ENCODE assay signal across 14 cellular contexts in the genomic region with DNA sequence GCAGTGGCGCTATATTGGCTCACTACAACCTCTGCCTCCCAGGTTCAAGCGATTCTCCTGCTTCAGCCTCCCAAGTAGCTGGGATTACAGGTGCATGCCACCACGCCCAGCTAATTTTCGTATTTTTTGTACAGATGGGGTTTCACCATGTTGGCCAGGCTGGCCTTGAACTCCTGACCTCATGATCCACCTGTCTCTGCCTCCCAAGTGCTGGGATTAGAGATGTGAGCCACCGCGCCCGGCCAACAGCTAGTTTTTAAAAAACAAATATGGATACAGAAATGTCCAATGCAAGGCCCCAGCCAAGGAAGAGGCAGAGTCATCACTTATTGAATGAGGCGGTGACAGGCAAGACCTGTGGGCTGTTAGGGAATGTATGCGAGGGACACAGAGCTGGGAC. TPM values are rescaled to one million over a fixed set of nuclear protein-coding genes. Genes with fewer than 3 reads are reported as not detected.
A peak's percentile ranks its signal among the peaks of the same experiment; 100 is the strongest.
DNase-seq lines count a peak whose midpoint lies in the region; ATAC-seq, FAIRE-seq and TF ChIP-seq lines count a peak whose summit lies in the region.
"Not testable (repeated sequence)": the region's sequence is repeated elsewhere in the genome, so short reads cannot be mapped to it uniquely, and the experiment has no call there.
"Had no signal": no experiment of that assay in that cellular context is flagged by ENCODE, and none has a peak within 500 bp of the region (broad histone marks: within the 10 kb centered on the region; RNA-seq: fewer than 3 reads in every experiment).

No MANE protein-coding gene starts in this region.

- H3K79me2 ChIP-seq in H1 (ENCODE audit: control insufficient read depth in 1 of 2, insufficient read depth in 2 of 2, low read length in 2 of 2): not testable (repeated sequence)

- H3K79me1 ChIP-seq in H1 (ENCODE audit: low read depth, low read length): not testable (repeated sequence)

- ATAC-seq in left lobe of liver, upper lobe of right lung: not testable (repeated sequence)

- H3K4ac ChIP-seq in H1 (replicated peaks; ENCODE audit: insufficient read length, low read depth, low read length): not testable (repeated sequence)

- not testable (repeated sequence) for H3K56ac ChIP-seq in H1 (replicated peaks; ENCODE audit: insufficient read length, low read depth, low read length)

- not testable (repeated sequence) for H2BK120ac ChIP-seq in H1 (replicated peaks; ENCODE audit: low read depth, low read length)

- H3K14ac ChIP-seq in H1 (ENCODE audit: insufficient read length): not testable (repeated sequence)

- H3K36me3 ChIP-seq in H1 (ENCODE audit: control insufficient read depth in 2 of 4, insufficient read depth in 4 of 4, low read length in 3 of 4); upper lobe of right lung: not testable (repeated sequence)

- not testable (repeated sequence) for H2BK15ac ChIP-seq in H1 (ENCODE audit: low read length)

- CTCF ChIA-PET in H1 (lab: Charles Lee; ENCODE audit: partially characterized antibody): interaction anchor here (1.0 to 2.6 kb wide), 2 partner anchors 9 to 24 kb away, joined by 3 to 9 read pairs; no protein-coding TSS in a partner anchor

- H4K8ac ChIP-seq in H1 (ENCODE audit: extremely low read depth, insufficient read depth, low read length): peak overlapping the region; percentile 97; the same call in 1 of the 2 replicates

- not testable (repeated sequence) for H3K27ac ChIP-seq in H1 (ENCODE audit: low read depth, low read length); upper lobe of right lung

- not testable (repeated sequence) for TF ChIP-seq EP300 in H1 (IDR thresholded peaks at IDR 0.05; ENCODE audit: borderline replicate concordance in 1 of 2, low read depth in 2 of 2, low read length in 2 of 2)

- FAIRE-seq in H1 (lab: Jason Lieb, UNC): not testable (repeated sequence)

- H4K91ac ChIP-seq in H1 (replicated peaks; ENCODE audit: insufficient read length, low read length): not testable (repeated sequence)

- not testable (repeated sequence) for TF ChIP-seq RAD21 in H1 (IDR thresholded peaks at IDR 0.05 in 1 of 2, conservative IDR thresholded peaks at IDR 0.05 in 1 of 2; ENCODE audit: low read depth in 2 of 2, low read length in 2 of 2)

- H3K9me3 ChIP-seq in H1 (ENCODE audit: insufficient read depth in 2 of 2, low read depth in 1 of 2, low read length in 1 of 2); upper lobe of right lung: not testable (repeated sequence)

- not testable (repeated sequence) for H3K4me1 ChIP-seq in H1 (replicated peaks in 1 of 4; ENCODE audit: control insufficient read depth in 3 of 4, insufficient read depth in 4 of 4, low read length in 3 of 4); upper lobe of right lung

- H3K27me3 ChIP-seq in H1 (replicated peaks in 1 of 4; ENCODE audit: control insufficient read depth in 3 of 4, extremely low read depth in 1 of 4, insufficient read depth in 3 of 4, low read length in 3 of 4); upper lobe of right lung: not testable (repeated sequence)

- intact Hi-C loops in posterior vena cava (cut with DNase I); upper lobe of right lung (cut with DNase I): not testable (repeated sequence)

- not testable (repeated sequence) for TF ChIP-seq POLR2A in H1 (IDR thresholded peaks at IDR 0.05; ENCODE audit: control extremely low read depth in 1 of 2, low read depth in 2 of 2, low read length in 2 of 2)

- not testable (repeated sequence) for H4K5ac ChIP-seq in H1 (ENCODE audit: insufficient read length, low read depth, low read length)

- not testable (repeated sequence) for H2BK20ac ChIP-seq in H1 (ENCODE audit: low read length)

- not testable (repeated sequence) for H2AK5ac ChIP-seq in H1 (ENCODE audit: low read depth, low read length)

- WGBS in H1 (ENCODE audit: extremely low coverage in 1 of 2, insufficient coverage in 1 of 2, insufficient read length in 1 of 2, insufficient replicate concordance in 2 of 2, low coverage in 1 of 2, low lambda C conversion rate in 2 of 2, missing lambda C conversion rate in 1 of 2), 2 experiments: 80% methylated on average over 8 of the region's 9 CpGs; no CpG with 5 or more reads in 1 of the 2 experiments

- not testable (repeated sequence) for H2BK12ac ChIP-seq in H1 (ENCODE audit: low read depth, low read length)

- H3K9ac ChIP-seq in H1 (replicated peaks in 1 of 4; ENCODE audit: extremely low read depth in 1 of 4, low read depth in 3 of 4, low read length in 3 of 4): not testable (repeated sequence)

- H2AFZ ChIP-seq in H1 (ENCODE audit: low read length): not testable (repeated sequence)

- not testable (repeated sequence) for H3K23ac ChIP-seq in H1 (ENCODE audit: insufficient read length)

- POLR2A ChIA-PET in H1 (lab: Charles Lee; ENCODE audit: partially characterized antibody): not testable (repeated sequence)

- not testable (repeated sequence) for TF ChIP-seq CTCF in H1 (IDR thresholded peaks at IDR 0.05; ENCODE audit: control extremely low read depth in 1 of 3, insufficient read depth in 1 of 3, low read depth in 1 of 3, low read length in 3 of 3); upper lobe of right lung (IDR thresholded peaks at IDR 0.05)

- H2BK5ac ChIP-seq in H1 (ENCODE audit: low read depth, low read length): not testable (repeated sequence)

- not testable (repeated sequence) for H3K4me2 ChIP-seq in H1 (ENCODE audit: insufficient read depth in 1 of 2, low read depth in 2 of 2, low read length in 2 of 2)

- H4K20me1 ChIP-seq in H1 (replicated peaks in 1 of 2; ENCODE audit: control insufficient read depth in 1 of 2, insufficient read depth in 2 of 2, low read length in 2 of 2): not testable (repeated sequence)

- not testable (repeated sequence) for H3K23me2 ChIP-seq in H1 (ENCODE audit: low read depth, low read length)

- H3K18ac ChIP-seq in H1 (ENCODE audit: extremely low read depth, low read length): not testable (repeated sequence)

- DNase-seq in activated effector memory CD4-positive, alpha-beta T cell treated with anti-CD3 and anti-CD28 coated beads, Interleukin-2, amount 50 U/mL, for 16 hours: peak; percentile 10
- not testable (repeated sequence) for DNase-seq in H1 (ENCODE audit: low read depth in 1 of 2, low spot score in 2 of 2)
- DNase-seq in left lobe of liver (ENCODE audit: low spot score): peak; percentile 15
- peak; percentile 30 for DNase-seq in posterior vena cava (ENCODE audit: low spot score)
- DNase-seq in upper lobe of right lung: peak; percentile 31

- not testable (repeated sequence) for H3K4me3 ChIP-seq in H1 (ENCODE audit: extremely low read depth in 1 of 4, insufficient read depth in 2 of 4, low read depth in 3 of 4, low read length in 4 of 4); upper lobe of right lung

RNA-seq across cellular contexts. Expression of a gene that starts 17.3 kb away (rescaled TPM):
- total RNA-seq in H1 (2021; fragmentation: NEBNext Ultra II Directional; extraction: Animal tissue kit (Norgen Biotek cat#: 25700)): 4.1 and 4.9 TPM in 2 replicates
- polyA plus RNA-seq in H1 (2011; rRNA removed): 2.4 and 4.3 TPM in 2 replicates
- 3.8 TPM for polyA plus RNA-seq in H1 (2011; cell fraction: cytosol; rRNA removed)
- 3.8 TPM for polyA plus RNA-seq in H1 (2011; cell fraction: nucleus; rRNA removed)
- polyA plus RNA-seq in H1 (2012, experiment 1 of 2): 1.9 to 3.7 TPM (median 3.2 TPM) in 4 replicates
- polyA plus RNA-seq in H1 (2012, experiment 2 of 2): 3.3 TPM
- polyA plus RNA-seq in H1 (2013, experiment 1 of 2): 3.1 TPM
- polyA plus RNA-seq in H1 (2013, experiment 2 of 2): 3.0 TPM
- polyA minus RNA-seq in H1 (2011; rRNA and poly(A)+ RNA removed): 0.71 and 1.2 TPM in 2 replicates
- polyA minus RNA-seq in H1 (2011; cell fraction: cytosol; rRNA and poly(A)+ RNA removed): 2.1 TPM
- 2.0 TPM for polyA minus RNA-seq in H1 (2011; cell fraction: nucleus; rRNA and poly(A)+ RNA removed)
- total RNA-seq in left lobe of liver: 1.7 TPM
- total RNA-seq in posterior vena cava: under 1 TPM; 0.51 to 0.81 TPM
- total RNA-seq in upper lobe of right lung: 0.23 TPM
- total RNA-seq: A673; CD4-positive, CD25-positive, alpha-beta regulatory T cell; G401; GM12878 had no signal
- polyA plus RNA-seq: CD14-positive monocyte had no signal

RNA-seq across cellular contexts. Expression of a gene that starts 28.9 kb away (rescaled TPM):
- total RNA-seq in H1 (2021; fragmentation: NEBNext Ultra II Directional; extraction: Animal tissue kit (Norgen Biotek cat#: 25700)): 103 and 108 TPM in 2 replicates
- 75.3 and 86.9 TPM in 2 replicates for polyA plus RNA-seq in H1 (2011; rRNA removed)
- 100 TPM for polyA plus RNA-seq in H1 (2011; cell fraction: cytosol; rRNA removed)
- polyA plus RNA-seq in H1 (2011; cell fraction: nucleus; rRNA removed): 111 TPM
- polyA plus RNA-seq in H1 (2012, experiment 1 of 2): 87.6 to 97.6 TPM (median 91.7 TPM) in 4 replicates
- polyA plus RNA-seq in H1 (2012, experiment 2 of 2): 83.3 TPM
- 64.5 TPM for polyA plus RNA-seq in H1 (2013, experiment 1 of 2)
- polyA plus RNA-seq in H1 (2013, experiment 2 of 2): 68.0 TPM
- polyA minus RNA-seq in H1 (2011; rRNA and poly(A)+ RNA removed): 91.6 and 96.9 TPM in 2 replicates
- polyA minus RNA-seq in H1 (2011; cell fraction: cytosol; rRNA and poly(A)+ RNA removed): 38.1 TPM
- 51.1 TPM for polyA minus RNA-seq in H1 (2011; cell fraction: nucleus; rRNA and poly(A)+ RNA removed)
- total RNA-seq in left lobe of liver (19.9 TPM), posterior vena cava (10 to 100 TPM; 56.7 to 71.8 TPM), upper lobe of right lung (54.7 TPM)

RNA-seq across cellular contexts. Expression of a gene that starts 30.8 kb away (rescaled TPM):
- 3.3 and 3.6 TPM in 2 replicates for total RNA-seq in H1 (2021; fragmentation: NEBNext Ultra II Directional; extraction: Animal tissue kit (Norgen Biotek cat#: 25700))
- 1.4 and 3.4 TPM in 2 replicates for polyA plus RNA-seq in H1 (2011; rRNA removed)
- polyA plus RNA-seq in H1 (2011; cell fraction: cytosol; rRNA removed): 1.8 TPM
- polyA plus RNA-seq in H1 (2011; cell fraction: nucleus; rRNA removed): 3.0 TPM
- polyA plus RNA-seq in H1 (2012, experiment 1 of 2): 2.1 to 4.1 TPM (median 2.5 TPM) in 4 replicates
- 8.2 TPM for polyA plus RNA-seq in H1 (2012, experiment 2 of 2)
- polyA plus RNA-seq in H1 (2013, experiment 1 of 2): 1.8 TPM
- polyA plus RNA-seq in H1 (2013, experiment 2 of 2): 2.9 TPM
- polyA minus RNA-seq in H1 (2011; rRNA and poly(A)+ RNA removed): 2.1 and 3.8 TPM in 2 replicates
- polyA minus RNA-seq in H1 (2011; cell fraction: cytosol; rRNA and poly(A)+ RNA removed): not detected
- not detected for polyA minus RNA-seq in H1 (2011; cell fraction: nucleus; rRNA and poly(A)+ RNA removed)
- not detected for total RNA-seq in left lobe of liver
- total RNA-seq in posterior vena cava: 1 to 10 TPM in 1 of 2 donors, not detected in 1; 1.4 TPM
- total RNA-seq in upper lobe of right lung: 3.1 TPM
- total RNA-seq: A673; CD4-positive, alpha-beta memory T cell; CD4-positive, CD25-positive, alpha-beta regulatory T cell; CD8-positive, alpha-beta memory T cell; Daoy; GM12878 had no signal
- polyA plus RNA-seq: AG04450; CD14-positive monocyte; CD4-positive, alpha-beta memory T cell; CD4-positive, CD25-positive, alpha-beta regulatory T cell; CD8-positive, alpha-beta memory T cell had no signal

RNA-seq across cellular contexts. Expression of a gene that starts 48.6 kb away (rescaled TPM):
- total RNA-seq in H1 (2021; fragmentation: NEBNext Ultra II Directional; extraction: Animal tissue kit (Norgen Biotek cat#: 25700)): 148 TPM in 2 replicates
- 214 and 289 TPM in 2 replicates for polyA plus RNA-seq in H1 (2011; rRNA removed)
- 206 TPM for polyA plus RNA-seq in H1 (2011; cell fraction: cytosol; rRNA removed)
- 348 TPM for polyA plus RNA-seq in H1 (2011; cell fraction: nucleus; rRNA removed)
- 147 to 186 TPM (median 179 TPM) in 4 replicates for polyA plus RNA-seq in H1 (2012, experiment 1 of 2)
- polyA plus RNA-seq in H1 (2012, experiment 2 of 2): 203 TPM
- 97.2 TPM for polyA plus RNA-seq in H1 (2013, experiment 1 of 2)
- 100 TPM for polyA plus RNA-seq in H1 (2013, experiment 2 of 2)
- polyA minus RNA-seq in H1 (2011; rRNA and poly(A)+ RNA removed): 98.1 and 115 TPM in 2 replicates
- 58.5 TPM for polyA minus RNA-seq in H1 (2011; cell fraction: cytosol; rRNA and poly(A)+ RNA removed)
- 88.3 TPM for polyA minus RNA-seq in H1 (2011; cell fraction: nucleus; rRNA and poly(A)+ RNA removed)
- total RNA-seq in left lobe of liver (78.3 TPM), posterior vena cava (10 to 100 TPM; 39.9 to 60.0 TPM), upper lobe of right lung (60.2 TPM)
